ENCODE assay signal across 21 cellular contexts in the genomic region with DNA sequence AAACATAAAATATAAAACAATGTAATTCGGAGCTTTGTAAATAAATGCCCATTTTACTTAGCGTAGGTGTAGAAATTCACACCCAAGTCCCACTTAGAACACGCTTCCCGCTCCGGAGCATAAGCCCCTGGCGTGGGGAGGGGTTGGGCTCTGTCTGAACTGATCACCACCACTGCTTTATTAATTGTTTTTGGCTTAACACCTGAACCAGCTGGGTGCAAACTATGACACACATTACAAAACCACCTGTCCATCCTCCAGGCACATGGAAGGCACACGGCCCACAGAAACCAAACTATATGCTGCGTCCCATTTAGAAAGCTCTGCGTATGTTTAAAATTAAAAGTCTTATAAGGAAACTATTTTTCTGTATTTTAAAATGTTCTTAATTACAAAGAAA. TPM values are rescaled to one million over a fixed set of nuclear protein-coding genes. Genes with fewer than 3 reads are reported as not detected.
A peak's percentile ranks its signal among the peaks of the same experiment; 100 is the strongest.
DNase-seq lines count a peak whose midpoint lies in the region; ATAC-seq and TF ChIP-seq lines count a peak whose summit lies in the region.
"Had no signal": no experiment of that assay in that cellular context is flagged by ENCODE, and none has a peak within 500 bp of the region (broad histone marks: within the 10 kb centered on the region; RNA-seq: fewer than 3 reads in every experiment).

No MANE protein-coding gene starts in this region.

- peak overlapping the region in 2 of 8 donors; percentile 38 to 52 for H3K4me3 Mint-ChIP-seq in CD4-positive, alpha-beta memory T cell
- H3K4me3 Mint-ChIP-seq: activated T-helper 17 cell treated with anti-CD3 and anti-CD28 coated beads, Interleukin-2, amount 50 U/mL, for 72 hours; T-helper 2 cell treated with Interferon-gamma antibody and Interleukin-4, amounts not matched to agents 5 μg/mL and 100 μg/mL, for 36 hours had no signal

- peaks cover 43% of the 10 kb centered on the region for H4K20me1 ChIP-seq in osteoblast (ENCODE audit: insufficient read depth, low read length)

- intact Hi-C loops in CD4-positive, alpha-beta memory T cell (cut with micrococcal nuclease): no loop called here

- peaks cover 90% of the 10 kb centered on the region for H3K79me2 ChIP-seq in osteoblast (ENCODE audit: insufficient read depth, low read length)

- ATAC-seq in HG03442 (IDR thresholded peaks at IDR 0.05; ENCODE audit: unreplicated experiment) (no peak), GM21447 (IDR thresholded peaks at IDR 0.05; ENCODE audit: unreplicated experiment) (no peak), HG02938 (IDR thresholded peaks at IDR 0.05; ENCODE audit: unreplicated experiment) (no peak)
- ATAC-seq: activated T-helper 17 cell treated with anti-CD3 and anti-CD28 coated beads, Interleukin-2, amount 50 U/mL, for 72 hours; sciatic nerve had no signal

- no peak overlapping the region for H3K4me2 ChIP-seq in osteoblast (ENCODE audit: insufficient read depth, low read length)

- peaks cover 0 to 19% (median 0%) of the 10 kb centered on the region in 8 donors for H3K9me3 Mint-ChIP-seq in CD4-positive, alpha-beta memory T cell
- H3K9me3 Mint-ChIP-seq: activated T-helper 17 cell treated with anti-CD3 and anti-CD28 coated beads, Interleukin-2, amount 50 U/mL, for 72 hours; T-helper 2 cell treated with Interferon-gamma antibody and Interleukin-4, amounts not matched to agents 5 μg/mL and 100 μg/mL, for 36 hours had no signal

- no peak overlapping the region for H3K27ac ChIP-seq in CD4-positive, alpha-beta memory T cell (ENCODE audit: low read depth, low read length)
- H3K27ac ChIP-seq in effector memory CD4-positive, alpha-beta T cell (ENCODE audit: insufficient read depth, low read length, poor library complexity, severe bottlenecking): peak overlapping the region; percentile 16
- no peak overlapping the region for H3K27ac ChIP-seq in osteoblast (ENCODE audit: low read depth, low read length)
- H3K27ac ChIP-seq: HL-60, SK-N-MC, uterus, VCaP had no signal

- peaks cover 88% of the 10 kb centered on the region for H3K4me1 ChIP-seq in CD4-positive, alpha-beta memory T cell (ENCODE audit: insufficient read depth, low read length)
- H3K4me1 ChIP-seq in effector memory CD4-positive, alpha-beta T cell (ENCODE audit: control insufficient read depth, insufficient read depth, low read length, poor library complexity, severe bottlenecking): peaks cover 67% of the 10 kb centered on the region
- H3K4me1 ChIP-seq in osteoblast (ENCODE audit: insufficient read depth, low read length): peaks cover 18% of the 10 kb centered on the region
- H3K4me1 ChIP-seq: uterus had no signal

- H3K9me3 ChIP-seq in CD4-positive, alpha-beta memory T cell (ENCODE audit: control insufficient read depth in 1 of 2, low read length in 2 of 2): no peaks in the 10 kb centered on the region
- no peaks in the 10 kb centered on the region for H3K9me3 ChIP-seq in effector memory CD4-positive, alpha-beta T cell (ENCODE audit: control insufficient read depth, low read length)
- H3K9me3 ChIP-seq in osteoblast (ENCODE audit: low read depth, low read length): no peaks in the 10 kb centered on the region
- H3K9me3 ChIP-seq: uterus had no signal

- DNase-seq in activated effector memory CD4-positive, alpha-beta T cell treated with anti-CD3 and anti-CD28 coated beads, Interleukin-2, amount 50 U/mL, for 16 hours: peak; percentile 33
- DNase-seq in activated effector memory CD4-positive, alpha-beta T cell treated with Interleukin-2 at 50 U/mL for 16 hours: no peak
- DNase-seq in CD4-positive, alpha-beta memory T cell: no peak
- no peak for DNase-seq in effector memory CD4-positive, alpha-beta T cell
- peak; percentile 57 for DNase-seq in osteoblast (ENCODE audit: insufficient read length, low spot score, missing footprints)
- DNase-seq: ACHN, amniotic stem cell, H7, mammary epithelial cell, NCI-H1417, NCI-H524 treated with DMSO at 0.1 percent for 48 hours had no signal

- no peak overlapping the region for H2AFZ ChIP-seq in osteoblast (ENCODE audit: low read length)

- POLR2A ChIA-PET in CD4-positive, alpha-beta memory T cell (lab: Charles Lee; ENCODE audit: partially characterized antibody): interaction anchor here (1.2 kb wide), 1 partner anchor 25 kb away, joined by 3 read pairs; no protein-coding TSS in a partner anchor

- H3K27me3 ChIP-seq in CD4-positive, alpha-beta memory T cell (ENCODE audit: insufficient read depth, low read length): no peaks in the 10 kb centered on the region
- H3K27me3 ChIP-seq in effector memory CD4-positive, alpha-beta T cell (replicated peaks; ENCODE audit: control insufficient read depth, insufficient read depth, low read length, poor library complexity, severe bottlenecking): no peaks in the 10 kb centered on the region
- no peaks in the 10 kb centered on the region for H3K27me3 ChIP-seq in osteoblast (ENCODE audit: insufficient read depth, low read length)
- H3K27me3 ChIP-seq: uterus had no signal

- peaks cover 42% of the 10 kb centered on the region for H3K36me3 ChIP-seq in CD4-positive, alpha-beta memory T cell (ENCODE audit: insufficient read depth, low read length)
- peaks cover 41% of the 10 kb centered on the region for H3K36me3 ChIP-seq in effector memory CD4-positive, alpha-beta T cell (ENCODE audit: control insufficient read depth, insufficient read depth, low read length)
- peaks cover under 1% of the 10 kb centered on the region for H3K36me3 ChIP-seq in osteoblast (ENCODE audit: insufficient read depth, low read length)
- H3K36me3 ChIP-seq: uterus had no signal

- H3K4me3 ChIP-seq in CD4-positive, alpha-beta memory T cell (ENCODE audit: low read length in 2 of 2): no peak overlapping the region
- no peak overlapping the region for H3K4me3 ChIP-seq in effector memory CD4-positive, alpha-beta T cell (ENCODE audit: insufficient read depth, low read depth, low read length, poor library complexity, severe bottlenecking)
- H3K4me3 ChIP-seq in osteoblast (ENCODE audit: insufficient read depth, low read length): no peak overlapping the region
- H3K4me3 ChIP-seq: SK-N-MC, uterus had no signal

- H3K27me3 Mint-ChIP-seq in CD4-positive, alpha-beta memory T cell: no peaks in the 10 kb centered on the region
- H3K27me3 Mint-ChIP-seq: activated T-helper 17 cell treated with anti-CD3 and anti-CD28 coated beads, Interleukin-2, amount 50 U/mL, for 72 hours had no signal

- no peak for TF ChIP-seq CTCF in osteoblast (IDR thresholded peaks at IDR 0.05; ENCODE audit: extremely low read depth, low read depth, low read length)

- CTCF ChIA-PET in CD4-positive, alpha-beta memory T cell (lab: Charles Lee; ENCODE audit: partially characterized antibody): interaction anchor here (1.3 kb wide), 1 partner anchor 34 kb away, joined by 3 read pairs; no protein-coding TSS in a partner anchor

- H3K4me1 Mint-ChIP-seq in CD4-positive, alpha-beta memory T cell: peaks cover 39 to 85% (median 65%) of the 10 kb centered on the region in 4 donors

- H3K27ac Mint-ChIP-seq in CD4-positive, alpha-beta memory T cell: peak overlapping the region in 4 of 7 donors; percentile 51 to 89 (median 73)
- H3K27ac Mint-ChIP-seq: T-helper 2 cell treated with Interferon-gamma antibody and Interleukin-4, amounts not matched to agents 5 μg/mL and 100 μg/mL, for 36 hours had no signal

- H3K36me3 Mint-ChIP-seq in CD4-positive, alpha-beta memory T cell: peaks cover 21 to 55% of the 10 kb centered on the region in 2 donors

RNA-seq across cellular contexts. Expression of gene RASA3, which starts 25.9 kb away (rescaled TPM):
- total RNA-seq in CD4-positive, alpha-beta memory T cell: 100 to 1,000 TPM; 171 to 174 TPM
- polyA plus RNA-seq in CD4-positive, alpha-beta memory T cell: 100 to 1,000 TPM in 1 of 2 donors, 10 to 100 TPM in 1; 65.5 to 141 TPM
- total RNA-seq in osteoblast: 40.7 and 41.3 TPM in 2 replicates

Comparison
In these comparisons a context has a peak if more than half of its experiments do, and no peak if none do; other contexts are left out.
1. DNase-seq: peak in activated effector memory CD4-positive, alpha-beta T cell treated with anti-CD3 and anti-CD28 coated beads, Interleukin-2, amount 50 U/mL, for 16 hours (single experiment) and osteoblast (single experiment); none in activated effector memory CD4-positive, alpha-beta T cell treated with Interleukin-2 at 50 U/mL for 16 hours (single experiment), CD4-positive, alpha-beta memory T cell (0 of 5) and effector memory CD4-positive, alpha-beta T cell (0 of 3).